9 cellular contexts compared by ENCODE assay signal in genomic region chr7:43112088-43112940, GRCh38. TPM values are rescaled to one million over a fixed set of nuclear protein-coding genes. Genes with fewer than 3 reads are reported as not detected.
DNase-seq lines count a peak whose midpoint lies in the region; ATAC-seq and TF ChIP-seq lines count a peak whose summit lies in the region.
"Had no signal": no experiment of that assay in that cellular context is flagged by ENCODE, and none has a peak within 500 bp of the region (broad histone marks: within the 10 kb centered on the region; RNA-seq: fewer than 3 reads in every experiment).

Gene HECW1 (plus strand): TSS chr7:43112647. CDS start chr7:43243906, 131,259 bp downstream.

- CTCF ChIA-PET in Calu3 (lab: Charles Lee) = no interaction called here

- TF ChIP-seq CTCF in thoracic aorta (IDR thresholded peaks at IDR 0.05) = no peak
- no peak for TF ChIP-seq CTCF in Calu3 (IDR thresholded peaks at IDR 0.05; ENCODE audit: unreplicated experiment)

- peaks cover 8% of the 10 kb centered on the region for H3K4me1 Mint-ChIP-seq in T-helper 2 cell treated with Interferon-gamma antibody and Interleukin-4, amounts not matched to agents 5 μg/mL and 100 μg/mL, for 36 hours (ENCODE audit: low read depth)
- peaks cover 6% of the 10 kb centered on the region for H3K4me1 Mint-ChIP-seq in activated naive CD8-positive, alpha-beta T cell treated with anti-CD3 and anti-CD28 coated beads, Interleukin-2, amount 50 U/mL, for 24 hours
- no peaks in the 10 kb centered on the region for H3K4me1 Mint-ChIP-seq in Calu3 (ENCODE audit: low read depth, unreplicated experiment)

- no TSS peak for BruUV-seq in Calu3 (replicated peaks; lab: Mats Ljungman, UMichigan)

- peak within 1 kb of the TSS; percentile 64 for H3K4me3 ChIP-seq in iPS-18c (ENCODE audit: insufficient read depth, low read depth, low read length)
- peak within 1 kb of the TSS; percentile 60 for H3K4me3 ChIP-seq in thoracic aorta

- peak within 1 kb of the TSS; percentile 50 for H3K4me3 Mint-ChIP-seq in T-helper 2 cell treated with Interferon-gamma antibody and Interleukin-4, amounts not matched to agents 5 μg/mL and 100 μg/mL, for 36 hours
- peak within 1 kb of the TSS; percentile 26 for H3K4me3 Mint-ChIP-seq in activated naive CD8-positive, alpha-beta T cell treated with anti-CD3 and anti-CD28 coated beads, Interleukin-2, amount 50 U/mL, for 24 hours
- H3K4me3 Mint-ChIP-seq in Calu3 (ENCODE audit: low read depth, unreplicated experiment) = no peak within 1 kb of the TSS

- intact Hi-C loops in Calu3 (cut with micrococcal nuclease; ENCODE audit: unreplicated experiment) = no loop called here

- no peak within 1 kb of the TSS for H3K27ac ChIP-seq in thoracic aorta

- no peaks in the 10 kb centered on the region for H3K36me3 Mint-ChIP-seq in T-helper 2 cell treated with Interferon-gamma antibody and Interleukin-4, amounts not matched to agents 5 μg/mL and 100 μg/mL, for 36 hours (ENCODE audit: low read depth)
- no peaks in the 10 kb centered on the region for H3K36me3 Mint-ChIP-seq in activated naive CD8-positive, alpha-beta T cell treated with anti-CD3 and anti-CD28 coated beads, Interleukin-2, amount 50 U/mL, for 24 hours (ENCODE audit: low read depth)
- H3K36me3 Mint-ChIP-seq in Calu3 (ENCODE audit: insufficient read depth, unreplicated experiment) = no peaks in the 10 kb centered on the region
- H3K36me3 Mint-ChIP-seq: T-cell had no signal

- DNase-seq in T-helper 2 cell treated with Interferon-gamma antibody and Interleukin-4, amounts not matched to agents 5 μg/mL and 100 μg/mL, for 36 hours (ENCODE audit: low spot score) = no peak
- no peak for DNase-seq in T-helper 2 cell
- no peak for DNase-seq in activated naive CD8-positive, alpha-beta T cell treated with anti-CD3 and anti-CD28 coated beads, Interleukin-2, amount 50 U/mL, for 24 hours
- no peak for DNase-seq in thoracic aorta (ENCODE audit: low spot score)
- DNase-seq in Calu3 = no peak
- DNase-seq: T-cell had no signal

- H3K9me3 Mint-ChIP-seq in T-helper 2 cell treated with Interferon-gamma antibody and Interleukin-4, amounts not matched to agents 5 μg/mL and 100 μg/mL, for 36 hours = no peaks in the 10 kb centered on the region
- no peaks in the 10 kb centered on the region for H3K9me3 Mint-ChIP-seq in activated naive CD8-positive, alpha-beta T cell treated with anti-CD3 and anti-CD28 coated beads, Interleukin-2, amount 50 U/mL, for 24 hours
- H3K9me3 Mint-ChIP-seq in Calu3 (ENCODE audit: low read depth, unreplicated experiment) = peaks cover 2% of the 10 kb centered on the region

- H3K27me3 Mint-ChIP-seq in T-helper 2 cell treated with Interferon-gamma antibody and Interleukin-4, amounts not matched to agents 5 μg/mL and 100 μg/mL, for 36 hours (ENCODE audit: low read depth) = peaks cover 81% of the 10 kb centered on the region
- H3K27me3 Mint-ChIP-seq in activated naive CD8-positive, alpha-beta T cell treated with anti-CD3 and anti-CD28 coated beads, Interleukin-2, amount 50 U/mL, for 24 hours = peaks cover 62% of the 10 kb centered on the region
- H3K27me3 Mint-ChIP-seq in Calu3 (ENCODE audit: unreplicated experiment) = peaks cover 85% of the 10 kb centered on the region

- ATAC-seq in activated naive CD8-positive, alpha-beta T cell treated with anti-CD3 and anti-CD28 coated beads, Interleukin-2, amount 50 U/mL, for 24 hours = no peak
- ATAC-seq in thoracic aorta (ENCODE audit: insufficient number of reproducible peaks, low FRiP score, low read depth) (no peak), HG03442 (IDR thresholded peaks at IDR 0.05; ENCODE audit: unreplicated experiment) (no peak), GM19397 (IDR thresholded peaks at IDR 0.05; ENCODE audit: unreplicated experiment) (no peak)
- ATAC-seq: T-cell had no signal

- no peaks in the 10 kb centered on the region for H3K36me3 ChIP-seq in thoracic aorta

- no peaks in the 10 kb centered on the region for H3K9me3 ChIP-seq in iPS-18c (ENCODE audit: control insufficient read depth, insufficient read depth, low read length)
- H3K9me3 ChIP-seq in thoracic aorta = no peaks in the 10 kb centered on the region

- H3K27me3 ChIP-seq in thoracic aorta (replicated peaks; ENCODE audit: insufficient read depth) = no peaks in the 10 kb centered on the region

- H3K27ac Mint-ChIP-seq in T-helper 2 cell treated with Interferon-gamma antibody and Interleukin-4, amounts not matched to agents 5 μg/mL and 100 μg/mL, for 36 hours = no peak within 1 kb of the TSS
- H3K27ac Mint-ChIP-seq in activated naive CD8-positive, alpha-beta T cell treated with anti-CD3 and anti-CD28 coated beads, Interleukin-2, amount 50 U/mL, for 24 hours = no peak within 1 kb of the TSS
- H3K27ac Mint-ChIP-seq in Calu3 (ENCODE audit: unreplicated experiment) = no peak within 1 kb of the TSS
- H3K27ac Mint-ChIP-seq: T-cell had no signal

- peaks cover 10 to 28% of the 10 kb centered on the region in 2 donors for H3K4me1 ChIP-seq in thoracic aorta (ENCODE audit: control insufficient read depth in 1 of 2, low read depth in 2 of 2)

RNA-seq across cellular contexts. Expression of gene HECW1, which starts in this region (rescaled TPM):
- total RNA-seq in thoracic aorta (1 to 10 TPM in 1 of 2 donors, under 1 TPM in 1; 0.28 to 2.3 TPM), Calu3 (2022) (0.17 and 0.33 TPM in 2 replicates)
- total RNA-seq: T-cell had no signal
